Comparison of ENCODE assay signal across 1 cellular context in the genomic region with DNA sequence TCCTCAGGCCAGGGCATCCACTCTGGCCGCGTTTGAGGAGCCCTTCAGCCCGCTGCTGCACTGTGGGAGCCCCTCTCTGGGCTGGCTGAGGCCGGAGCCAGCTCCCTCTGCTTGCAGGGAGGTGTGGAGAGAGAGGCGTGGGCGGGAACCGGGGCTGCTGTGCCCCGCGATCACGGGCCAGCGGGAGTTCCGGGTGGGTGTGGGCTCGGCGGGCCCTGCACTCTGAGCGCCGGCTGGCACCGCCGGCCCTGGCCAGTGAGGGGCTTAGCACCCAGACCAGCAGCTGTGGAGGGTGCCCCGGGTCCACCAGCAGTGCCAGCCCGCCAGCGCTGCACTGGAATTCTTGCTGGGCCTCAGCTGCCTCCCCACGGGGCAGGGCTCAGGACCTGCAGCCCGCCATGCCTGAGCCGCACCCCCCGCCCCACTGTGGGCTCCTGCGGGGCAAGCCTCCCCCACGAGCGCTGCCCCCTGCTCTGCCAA.
TF ChIP-seq lines count a peak whose summit lies in the region.

No MANE protein-coding gene starts in this region.

TF ChIP-seq in K562, 482 proteins besides CTCF, POLR2A, EP300 and RAD21:
- TF ChIP-seq RHOXF2B (CRISPR knock-in tag; conservative IDR thresholded peaks at IDR 0.05): no peak
- TF ChIP-seq, protein P1, sequence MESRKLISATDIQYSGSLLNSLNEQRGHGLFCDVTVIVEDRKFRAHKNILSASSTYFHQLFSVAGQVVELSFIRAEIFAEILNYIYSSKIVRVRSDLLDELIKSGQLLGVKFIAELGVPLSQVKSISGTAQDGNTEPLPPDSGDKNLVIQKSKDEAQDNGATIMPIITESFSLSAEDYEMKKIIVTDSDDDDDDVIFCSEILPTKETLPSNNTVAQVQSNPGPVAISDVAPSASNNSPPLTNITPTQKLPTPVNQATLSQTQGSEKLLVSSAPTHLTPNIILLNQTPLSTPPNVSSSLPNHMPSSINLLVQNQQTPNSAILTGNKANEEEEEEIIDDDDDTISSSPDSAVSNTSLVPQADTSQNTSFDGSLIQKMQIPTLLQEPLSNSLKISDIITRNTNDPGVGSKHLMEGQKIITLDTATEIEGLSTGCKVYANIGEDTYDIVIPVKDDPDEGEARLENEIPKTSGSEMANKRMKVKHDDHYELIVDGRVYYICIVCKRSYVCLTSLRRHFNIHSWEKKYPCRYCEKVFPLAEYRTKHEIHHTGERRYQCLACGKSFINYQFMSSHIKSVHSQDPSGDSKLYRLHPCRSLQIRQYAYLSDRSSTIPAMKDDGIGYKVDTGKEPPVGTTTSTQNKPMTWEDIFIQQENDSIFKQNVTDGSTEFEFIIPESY (CRISPR knock-in tag; IDR thresholded peaks at IDR 0.05): peak; percentile 44; the same call in 1 of the 2 replicates
TF ChIP-seq in K562: peak in this region for 1.
